ENCODE assay signal across 22 cellular contexts in genomic region chr16:85228463-85228862, GRCh38.
DNase-seq lines count a peak whose midpoint lies in the region; ATAC-seq, FAIRE-seq and TF ChIP-seq lines count a peak whose summit lies in the region.
"Had no signal": no experiment of that assay in that cellular context is flagged by ENCODE, and none has a peak within 500 bp of the region (broad histone marks: within the 10 kb centered on the region; RNA-seq: fewer than 3 reads in every experiment).

No MANE protein-coding gene starts in this region.

- peaks cover 17% of the 10 kb centered on the region for H3K4me1 ChIP-seq in HepG2 (ENCODE audit: insufficient read depth, low read length)
- no peaks in the 10 kb centered on the region for H3K4me1 ChIP-seq in right lobe of liver
- peaks cover 0 to 19% (median 8%) of the 10 kb centered on the region in 4 experiments; a peak in 6 of 7 replicates for H3K4me1 ChIP-seq in H1 (replicated peaks in 1 of 4; ENCODE audit: control insufficient read depth in 3 of 4, insufficient read depth in 4 of 4, low read length in 3 of 4)
- peaks cover 16 to 30% of the 10 kb centered on the region in 2 donors for H3K4me1 ChIP-seq in neuronal stem cell (ENCODE audit: control insufficient read depth in 2 of 2, insufficient read depth in 1 of 2, low read depth in 1 of 2, low read length in 2 of 2)
- H3K4me1 ChIP-seq: breast epithelium had no signal

- no peak overlapping the region for H3K14ac ChIP-seq in H1 (ENCODE audit: insufficient read length)
- no peak overlapping the region for H3K14ac ChIP-seq in neuronal stem cell (ENCODE audit: low read length)

- H2AFZ ChIP-seq in HepG2 (ENCODE audit: low read length) (no peak overlapping the region), H1 (ENCODE audit: low read length) (no peak overlapping the region), neuronal stem cell (ENCODE audit: low read length) (no peak overlapping the region)

- no peak overlapping the region; the same call in none of the 2 replicates for H2AK5ac ChIP-seq in H1 (ENCODE audit: low read depth, low read length)
- H2AK5ac ChIP-seq in neuronal stem cell (ENCODE audit: low read depth, low read length), result no peak overlapping the region

- H3K18ac ChIP-seq in H1 (ENCODE audit: extremely low read depth, low read length) (0 out of 2 replicates have a peak overlapping the region, but pooled peaks have one; percentile 48), neuronal stem cell (ENCODE audit: low read length) (peak overlapping the region; percentile 78)

- no peak for DNase-seq in HepG2 (ENCODE audit: low spot score)
- DNase-seq in right lobe of liver, result no peak
- no peak for DNase-seq in H1 (ENCODE audit: low read depth in 1 of 2, low spot score in 2 of 2)
- no peak for DNase-seq in neuronal stem cell (ENCODE audit: low spot score)
- DNase-seq in GM13977 (ENCODE audit: low spot score), result no peak
- no peak for DNase-seq in NCI-H2029 (lab: John Stamatoyannopoulos, UW)
- no peak for DNase-seq in GDM1 (lab: John Stamatoyannopoulos, UW)
- DNase-seq in NCI-H187 treated with DMSO at 0.1 percent for 48 hours (lab: John Stamatoyannopoulos, UW), result no peak
- DNase-seq: activated CD4-positive, alpha-beta T cell treated with anti-CD3 and anti-CD28 coated beads, Interleukin-2, amount 50 U/mL, for 48 hours; activated CD4-positive, CD25-positive, alpha-beta regulatory T cell; activated effector memory CD4-positive, alpha-beta T cell treated with anti-CD3 and anti-CD28 coated beads, Interleukin-2, amount 50 U/mL, for 16 hours; DND-41; H9; MM.1S; naive thymus-derived CD8-positive, alpha-beta T cell; NCI-H1436 treated with DMSO at 0.1 percent for 48 hours; NCI-H526 treated with DMSO at 0.1 percent for 48 hours had no signal

- H3K23ac ChIP-seq in H1 (ENCODE audit: insufficient read length) (no peak overlapping the region), neuronal stem cell (ENCODE audit: low read depth, low read length, poor library complexity) (peak overlapping the region; percentile 73)

- 82% methylated on average over 10 of the region's 10 CpGs for WGBS in HepG2 (ENCODE audit: low lambda C conversion rate)
- WGBS in right lobe of liver (ENCODE audit: insufficient coverage, low coverage, low lambda C conversion rate, missing lambda C conversion rate), result no CpG with 5 or more reads among the region's 10 CpGs
- WGBS in H1 (ENCODE audit: extremely low coverage in 1 of 2, insufficient coverage in 1 of 2, insufficient read length in 1 of 2, insufficient replicate concordance in 2 of 2, low coverage in 1 of 2, low lambda C conversion rate in 2 of 2, missing lambda C conversion rate in 1 of 2), 2 experiments, result 92% methylated on average over 10 of the region's 10 CpGs; no CpG with 5 or more reads in 1 of the 2 experiments
- WGBS in neuronal stem cell (ENCODE audit: extremely low coverage in 2 of 2, insufficient read length in 2 of 2, insufficient replicate concordance in 1 of 2), 2 donors, result no CpG with 5 or more reads among the region's 10 CpGs

- H3K56ac ChIP-seq in H1 (replicated peaks; ENCODE audit: insufficient read length, low read depth, low read length), result no peak overlapping the region

- no peak overlapping the region for H3K4me2 ChIP-seq in HepG2 (ENCODE audit: low read depth, low read length)
- no peak overlapping the region for H3K4me2 ChIP-seq in H1 (ENCODE audit: insufficient read depth in 1 of 2, low read depth in 2 of 2, low read length in 2 of 2)
- H3K4me2 ChIP-seq in neuronal stem cell (ENCODE audit: insufficient read depth, low read length, poor library complexity, severe bottlenecking), result no peak overlapping the region

- TF ChIP-seq CTCF in HepG2 (CRISPR knock-in tag; IDR thresholded peaks at IDR 0.05), result no peak
- no peak for TF ChIP-seq CTCF in right lobe of liver (IDR thresholded peaks at IDR 0.05)
- TF ChIP-seq CTCF in H1 (IDR thresholded peaks at IDR 0.05; ENCODE audit: control extremely low read depth in 1 of 3, insufficient read depth in 1 of 3, low read depth in 1 of 3, low read length in 3 of 3), result no peak
- no peak for TF ChIP-seq CTCF in GM13977 (IDR thresholded peaks at IDR 0.05; ENCODE audit: extremely low read depth, insufficient read depth, missing control alignments)

- peaks cover 16% of the 10 kb centered on the region for H3K79me1 ChIP-seq in H1 (ENCODE audit: low read depth, low read length)
- no peaks in the 10 kb centered on the region for H3K79me1 ChIP-seq in neuronal stem cell (ENCODE audit: low read depth, low read length)

- H3K4me3 ChIP-seq in HepG2 (replicated peaks in 1 of 3; ENCODE audit: insufficient read depth in 1 of 3, low read depth in 2 of 3, low read length in 3 of 3) (no peak overlapping the region), right lobe of liver (no peak overlapping the region), H1 (ENCODE audit: extremely low read depth in 1 of 4, insufficient read depth in 2 of 4, low read depth in 3 of 4, low read length in 4 of 4) (no peak overlapping the region), neuronal stem cell (ENCODE audit: low read length in 2 of 2) (no peak overlapping the region)
- H3K4me3 ChIP-seq: breast epithelium, coronary artery, thyroid gland had no signal

- no peak overlapping the region for H4K5ac ChIP-seq in H1 (ENCODE audit: insufficient read length, low read depth, low read length)

- no TSS peak for BruUV-seq in HepG2 (replicated peaks; lab: Mats Ljungman, UMichigan)

- H3K27me3 ChIP-seq in HepG2 (ENCODE audit: control insufficient read depth in 1 of 2, insufficient read depth in 2 of 2, low read length in 2 of 2), result no peaks in the 10 kb centered on the region; a peak in 1 of 5 replicates
- H3K27me3 ChIP-seq in right lobe of liver, result no peaks in the 10 kb centered on the region
- H3K27me3 ChIP-seq in H1 (replicated peaks in 1 of 4; ENCODE audit: control insufficient read depth in 3 of 4, extremely low read depth in 1 of 4, insufficient read depth in 3 of 4, low read length in 3 of 4), result no peaks in the 10 kb centered on the region
- peaks cover 0 to 6% (median 0%) of the 10 kb centered on the region in 3 experiments for H3K27me3 ChIP-seq in neuronal stem cell (ENCODE audit: control insufficient read depth in 3 of 3, insufficient read depth in 3 of 3, low read depth in 1 of 3, low read length in 3 of 3)
- H3K27me3 ChIP-seq: breast epithelium, thyroid gland had no signal

- TF ChIP-seq RAD21 in HepG2 (CRISPR knock-in tag; IDR thresholded peaks at IDR 0.05) (no peak), H1 (IDR thresholded peaks at IDR 0.05 in 1 of 2, conservative IDR thresholded peaks at IDR 0.05 in 1 of 2; ENCODE audit: low read depth in 2 of 2, low read length in 2 of 2) (no peak)

- H3K9ac ChIP-seq in HepG2 (ENCODE audit: insufficient read depth, low read depth, low read length) (no peak overlapping the region), H1 (replicated peaks in 1 of 4; ENCODE audit: extremely low read depth in 1 of 4, low read depth in 3 of 4, low read length in 3 of 4) (no peak overlapping the region), neuronal stem cell (ENCODE audit: low read depth, low read length, poor library complexity) (peak overlapping the region; percentile 46)

- H3K4ac ChIP-seq in H1 (replicated peaks; ENCODE audit: insufficient read length, low read depth, low read length), result no peak overlapping the region
- no peak overlapping the region for H3K4ac ChIP-seq in neuronal stem cell (ENCODE audit: low read length)

- no peak overlapping the region for H3K27ac ChIP-seq in HepG2 (ENCODE audit: extremely low read length, insufficient read depth, low read length)
- H3K27ac ChIP-seq in right lobe of liver, result no peak overlapping the region
- no peak overlapping the region for H3K27ac ChIP-seq in H1 (ENCODE audit: low read depth, low read length)
- H3K27ac ChIP-seq in neuronal stem cell (replicated peaks; ENCODE audit: low read length), result no peak overlapping the region
- H3K27ac ChIP-seq: coronary artery, thyroid gland had no signal

- H3K23me2 ChIP-seq in H1 (ENCODE audit: low read depth, low read length), result peaks cover 11% of the 10 kb centered on the region; the same call in 1 of the 2 replicates

- no peak overlapping the region for H2BK20ac ChIP-seq in H1 (ENCODE audit: low read length)

- no peak for TF ChIP-seq POLR2A in HepG2 (IDR thresholded peaks at IDR 0.05; ENCODE audit: insufficient read depth in 1 of 2, low read depth in 2 of 2, low read length in 2 of 2)
- TF ChIP-seq POLR2A in right lobe of liver (IDR thresholded peaks at IDR 0.05), result no peak
- no peak for TF ChIP-seq POLR2A in H1 (IDR thresholded peaks at IDR 0.05; ENCODE audit: control extremely low read depth in 1 of 2, low read depth in 2 of 2, low read length in 2 of 2)

- FAIRE-seq in HepG2 (lab: Jason Lieb, UNC), result no peak
- FAIRE-seq in H1 (lab: Jason Lieb, UNC), result no peak
- FAIRE-seq: endometrium had no signal

- ATAC-seq in HepG2 (no peak), right lobe of liver (no peak)
- ATAC-seq: naive thymus-derived CD8-positive, alpha-beta T cell; sciatic nerve had no signal

- TF ChIP-seq EP300 in HepG2 (IDR thresholded peaks at IDR 0.05; ENCODE audit: low read depth in 2 of 2, low read length in 2 of 2) (no peak), HepG2 (CRISPR knock-in tag; IDR thresholded peaks at IDR 0.05; ENCODE audit: borderline replicate concordance) (no peak), H1 (IDR thresholded peaks at IDR 0.05; ENCODE audit: borderline replicate concordance in 1 of 2, low read depth in 2 of 2, low read length in 2 of 2) (no peak)

- H2BK12ac ChIP-seq in H1 (ENCODE audit: low read depth, low read length), result no peak overlapping the region
- no peak overlapping the region for H2BK12ac ChIP-seq in neuronal stem cell (ENCODE audit: low read length)

- H4K8ac ChIP-seq in H1 (ENCODE audit: extremely low read depth, insufficient read depth, low read length) (no peak overlapping the region), neuronal stem cell (ENCODE audit: low read depth, low read length) (no peak overlapping the region)

- intact Hi-C loops in HepG2 (cut with micrococcal nuclease; ENCODE audit: unreplicated experiment) (no loop called here), right lobe of liver (cut with DNase I) (no loop called here)

- POLR2A ChIA-PET in HepG2 (lab: Yijun Ruan, JAX) (interaction anchor here (0.9 kb wide), 1 partner anchor 69 kb away, joined by 4 read pairs; no protein-coding TSS in a partner anchor), H1 (lab: Charles Lee; ENCODE audit: partially characterized antibody) (interaction anchor here (1.2 kb wide), 1 partner anchor 23 kb away, joined by 3 read pairs; no protein-coding TSS in a partner anchor)

- H3K36me3 ChIP-seq in HepG2 (replicated peaks in 1 of 2; ENCODE audit: control insufficient read depth in 1 of 2, insufficient read depth in 2 of 2, low read length in 2 of 2) (no peaks in the 10 kb centered on the region), right lobe of liver (no peaks in the 10 kb centered on the region), H1 (ENCODE audit: control insufficient read depth in 2 of 4, insufficient read depth in 4 of 4, low read length in 3 of 4) (no peaks in the 10 kb centered on the region), neuronal stem cell (replicated peaks in 1 of 2; ENCODE audit: control insufficient read depth in 2 of 2, insufficient read depth in 2 of 2, low read length in 2 of 2) (no peaks in the 10 kb centered on the region)
- H3K36me3 ChIP-seq: breast epithelium, thyroid gland had no signal

- H3K79me2 ChIP-seq in HepG2 (ENCODE audit: insufficient read depth, low read length) (no peaks in the 10 kb centered on the region), H1 (ENCODE audit: control insufficient read depth in 1 of 2, insufficient read depth in 2 of 2, low read length in 2 of 2) (peaks cover 0 to 2% of the 10 kb centered on the region in 2 experiments; a peak in 1 of 4 replicates)

- H3K9me3 ChIP-seq in HepG2 (ENCODE audit: low read length) (no peaks in the 10 kb centered on the region), right lobe of liver (no peaks in the 10 kb centered on the region), H1 (ENCODE audit: insufficient read depth in 2 of 2, low read depth in 1 of 2, low read length in 1 of 2) (no peaks in the 10 kb centered on the region; a peak in 1 of 4 replicates), neuronal stem cell (replicated peaks in 1 of 2; ENCODE audit: control insufficient read depth in 2 of 2, insufficient read depth in 1 of 2, low read depth in 1 of 2, low read length in 2 of 2) (peaks cover 0 to 6% of the 10 kb centered on the region in 2 donors)
- H3K9me3 ChIP-seq: thyroid gland had no signal

- 0 out of 2 replicates have a peak, but pooled peaks cover 5% of the 10 kb centered on the region for H4K20me1 ChIP-seq in HepG2 (ENCODE audit: insufficient read depth, low read length)
- H4K20me1 ChIP-seq in H1 (replicated peaks in 1 of 2; ENCODE audit: control insufficient read depth in 1 of 2, insufficient read depth in 2 of 2, low read length in 2 of 2), result peaks cover 0 to 6% of the 10 kb centered on the region in 2 experiments

- CTCF ChIA-PET in HepG2 (lab: Yijun Ruan, JAX; ENCODE audit: low intra/inter-chr PET ratio, low total read pairs), result no interaction called here
- CTCF ChIA-PET in H1 (lab: Charles Lee; ENCODE audit: partially characterized antibody), result interaction anchor here (0.7 to 33.8 kb wide), 8 partner anchors 9 to 56 kb away, joined by 3 to 371 read pairs (median 4); no protein-coding TSS in a partner anchor

- H2BK15ac ChIP-seq in H1 (ENCODE audit: low read length) (0 out of 2 replicates have a peak overlapping the region, but pooled peaks have one; percentile 55), neuronal stem cell (ENCODE audit: low read length) (peak overlapping the region; percentile 50)

- H4K91ac ChIP-seq in H1 (replicated peaks; ENCODE audit: insufficient read length, low read length) (no peak overlapping the region), neuronal stem cell (ENCODE audit: low read depth, low read length, poor library complexity) (no peak overlapping the region)

- H2BK120ac ChIP-seq in H1 (replicated peaks; ENCODE audit: low read depth, low read length) (no peak overlapping the region), neuronal stem cell (ENCODE audit: low read depth, low read length) (no peak overlapping the region)

- H2BK5ac ChIP-seq in H1 (ENCODE audit: low read depth, low read length) (no peak overlapping the region), neuronal stem cell (ENCODE audit: low read length) (no peak overlapping the region)

- in situ Hi-C loops in HepG2 (cut with HindIII; ENCODE audit: extremely low pct_ligation_motif_present, low pct_unique_long_range_greater_than_20kb) (loop anchor here (10.0 kb wide), 1 partner anchor 104 kb away; no protein-coding TSS in a partner anchor), GM13977 (cut with MboI; ENCODE audit: low pct_unique_long_range_greater_than_20kb, low sequenced_read_pairs, unreplicated experiment) (no loop called here)
